Comparison of ENCODE assay signal across 17 cellular contexts in the genomic region with DNA sequence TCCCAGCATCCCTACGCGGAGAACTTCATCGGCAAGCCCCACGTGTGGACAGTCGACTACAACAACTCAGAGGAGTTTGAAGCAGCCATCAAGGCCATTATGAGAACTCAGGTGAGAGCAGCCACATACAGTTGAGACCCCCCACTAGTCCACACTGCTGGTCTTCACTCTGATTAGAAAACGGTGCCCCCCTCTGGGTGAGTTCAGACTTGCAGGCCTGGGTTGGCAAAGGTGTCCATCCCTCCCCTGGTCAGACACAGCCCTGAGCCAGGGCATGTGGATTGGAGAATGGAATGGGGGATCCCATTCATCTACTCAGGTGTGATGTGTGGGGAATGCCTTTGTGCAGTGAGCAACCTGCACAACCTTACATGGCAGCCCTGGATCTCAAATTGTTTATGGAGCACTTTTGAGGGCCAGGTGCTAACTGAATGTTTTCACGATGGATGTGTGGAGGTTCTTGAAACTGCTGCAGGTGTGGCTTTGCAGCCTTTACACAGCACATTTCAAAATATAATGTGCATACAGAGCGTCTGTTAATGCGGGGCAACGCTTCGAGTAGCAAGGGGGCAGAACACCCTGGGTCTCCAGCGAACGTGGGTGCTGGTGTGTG.
DNase-seq lines count a peak whose midpoint lies in the region; TF ChIP-seq lines count a peak whose summit lies in the region.
"Had no signal": no experiment of that assay in that cellular context is flagged by ENCODE, and none has a peak within 500 bp of the region (broad histone marks: within the 10 kb centered on the region; RNA-seq: fewer than 3 reads in every experiment).

No MANE protein-coding gene starts in this region.

- H3F3A ChIP-seq in SK-N-SH (replicated peaks; ENCODE audit: insufficient read depth), result no peaks in the 10 kb centered on the region

- H3K79me2 ChIP-seq in SK-N-SH (ENCODE audit: insufficient read depth), result no peaks in the 10 kb centered on the region

- no peaks in the 10 kb centered on the region for H3K4me1 ChIP-seq in SK-N-SH (ENCODE audit: control insufficient read depth in 1 of 2, insufficient read depth in 2 of 2, low read depth in 1 of 2, low read length in 1 of 2)
- H3K4me1 ChIP-seq: heart left ventricle, stomach had no signal

- POLR2A ChIA-PET in HEK293T (lab: Yijun Ruan, JAX), result no interaction called here
- POLR2A ChIA-PET in SK-N-SH (lab: Yijun Ruan, JAX), result no interaction called here

- no peaks in the 10 kb centered on the region for H4K20me1 ChIP-seq in SK-N-SH (ENCODE audit: insufficient read depth)

- no peaks in the 10 kb centered on the region for H3K9me3 ChIP-seq in SK-N-SH
- H3K9me3 ChIP-seq: heart left ventricle, SJSA1, stomach had no signal

- no peak overlapping the region for H3K4me2 ChIP-seq in SK-N-SH

- CTCF ChIA-PET in HEK293T (lab: Yijun Ruan, JAX), result no interaction called here
- CTCF ChIA-PET in SK-N-SH (lab: Yijun Ruan, JAX), result interaction anchor here (0.6 to 2.7 kb wide), 8 partner anchors 70 to 982 kb away, joined by 3 to 20 read pairs (median 6); partner anchors contain the start of gene MGAT5B

- no peak overlapping the region for H3K4me3 ChIP-seq in SK-N-SH (ENCODE audit: low read depth in 2 of 2, low read length in 1 of 2)
- H3K4me3 ChIP-seq: heart left ventricle, SJSA1, stomach had no signal

- H2AFZ ChIP-seq in SK-N-SH (ENCODE audit: low read depth), result no peak overlapping the region

- H3K27me3 ChIP-seq in SK-N-SH (ENCODE audit: insufficient read depth), result no peaks in the 10 kb centered on the region
- H3K27me3 ChIP-seq: SJSA1 had no signal

- H3K27ac ChIP-seq in SK-N-SH (ENCODE audit: low read depth in 2 of 2, low read length in 1 of 2), result no peak overlapping the region
- H3K27ac ChIP-seq: heart left ventricle, SJSA1, stomach had no signal

- WGBS in SK-N-SH (ENCODE audit: low lambda C conversion rate), result 90% methylated on average over 13 of the region's 13 CpGs

- TF ChIP-seq CTCF in SK-N-SH (IDR thresholded peaks at IDR 0.05), result peak; percentile 55

- H3K36me3 ChIP-seq in SK-N-SH (replicated peaks in 1 of 2; ENCODE audit: control insufficient read depth in 1 of 2, insufficient read depth in 2 of 2, low read length in 1 of 2), result peaks cover 0 to 5% of the 10 kb centered on the region in 2 experiments
- H3K36me3 ChIP-seq: heart left ventricle, stomach had no signal

- no peaks in the 10 kb centered on the region for H3K9me2 ChIP-seq in SK-N-SH

- H3K9ac ChIP-seq in SK-N-SH, result no peak overlapping the region

- peak; percentile 52 for TF ChIP-seq RAD21 in SK-N-SH (IDR thresholded peaks at IDR 0.05; ENCODE audit: low read length)

- DNase-seq in DMS 273 (lab: John Stamatoyannopoulos, UW; ENCODE audit: unreplicated experiment) (peak; percentile 48), DMS 273 treated with DMSO at 0.1 percent for 48 hours (lab: John Stamatoyannopoulos, UW) (no peak), HEK293T (ENCODE audit: extremely low spot score) (peak; percentile 40), SK-N-SH (peak; percentile 72), iPS DF 19.7 (ENCODE audit: low read depth, low spot score) (peak; percentile 48), COLO829 (ENCODE audit: low spot score) (no peak), NCI-H2107 treated with DMSO at 0.1 percent for 48 hours (lab: John Stamatoyannopoulos, UW; ENCODE audit: unreplicated experiment) (no peak), KG1 (lab: John Stamatoyannopoulos, UW) (no peak)
- DNase-seq: 8988T; activated CD4-positive, alpha-beta T cell treated with anti-CD3 and anti-CD28 coated beads, Interleukin-2, amount 50 U/mL, for 1 hour; activated naive CD8-positive, alpha-beta T cell treated with anti-CD3 and anti-CD28 coated beads, Interleukin-2, amount 10 ng/mL, durations not matched to agents 7 days and 5 days; effector memory CD4-positive, alpha-beta T cell; heart left ventricle; mammary epithelial cell; occipital lobe; stomach had no signal

- no peak for TF ChIP-seq EP300 in SK-N-SH (IDR thresholded peaks at IDR 0.05; ENCODE audit: borderline replicate concordance in 1 of 2, low read depth in 1 of 2, low read length in 1 of 2)

TF ChIP-seq in HEK293T, 16 proteins besides CTCF, POLR2A, EP300 and RAD21:
- TF ChIP-seq TARDBP (IDR thresholded peaks at IDR 0.05), result no peak
- TF ChIP-seq CTBP1 (IDR thresholded peaks at IDR 0.05; ENCODE audit: borderline replicate concordance), result no peak
- no peak for TF ChIP-seq PKNOX1 (IDR thresholded peaks at IDR 0.05)
- no peak for TF ChIP-seq SUZ12 (IDR thresholded peaks at IDR 0.05)
TF ChIP-seq in HEK293T: peak in this region for 0.

TF ChIP-seq in SK-N-SH, 30 proteins besides CTCF, POLR2A, EP300 and RAD21:
- TF ChIP-seq SMC3 (IDR thresholded peaks at IDR 0.05; ENCODE audit: low read depth, low read length), result peak; percentile 40; the same call in 1 of the 2 replicates
- TF ChIP-seq EZH2phosphoT487 (IDR thresholded peaks at IDR 0.05; ENCODE audit: borderline replicate concordance, low read depth), result no peak
- no peak for TF ChIP-seq MAX (IDR thresholded peaks at IDR 0.05; ENCODE audit: low read depth)
- TF ChIP-seq ZBTB33 (IDR thresholded peaks at IDR 0.05; ENCODE audit: borderline replicate concordance, low read depth), result no peak
- TF ChIP-seq TCF12 (IDR thresholded peaks at IDR 0.05), result no peak
- no peak for TF ChIP-seq IRF3 (IDR thresholded peaks at IDR 0.05; ENCODE audit: low read depth, low read length)

Comparison
In these comparisons a context has a peak if more than half of its experiments do, and no peak if none do; other contexts are left out.
1. DNase-seq: peak in DMS 273 (single experiment), HEK293T (single experiment), SK-N-SH (single experiment) and iPS DF 19.7 (single experiment); none in DMS 273 treated with DMSO at 0.1 percent for 48 hours (single experiment), COLO829 (single experiment), NCI-H2107 treated with DMSO at 0.1 percent for 48 hours (single experiment) and KG1 (single experiment).